Comparison of ENCODE assay signal across 18 cellular contexts in genomic region chr10:84924131-84924530, GRCh38.
DNase-seq lines count a peak whose midpoint lies in the region; FAIRE-seq and TF ChIP-seq lines count a peak whose summit lies in the region.
"Had no signal": no experiment of that assay in that cellular context is flagged by ENCODE, and none has a peak within 500 bp of the region (broad histone marks: within the 10 kb centered on the region; RNA-seq: fewer than 3 reads in every experiment).

No MANE protein-coding gene starts in this region.

- H3K4me3 ChIP-seq in bronchial epithelial cell (ENCODE audit: low read depth, low read length), result no peak overlapping the region
- H3K4me3 ChIP-seq: A549 had no signal

- FAIRE-seq in bronchial epithelial cell (lab: Jason Lieb, UNC), result no peak
- FAIRE-seq: A549, G401.6, GM12891, GM19239, H1, HepG2 had no signal

- H3K36me3 ChIP-seq in bronchial epithelial cell (ENCODE audit: control insufficient read depth, insufficient read depth, low read length), result no peaks in the 10 kb centered on the region

- TF ChIP-seq CTCF in bronchial epithelial cell (IDR thresholded peaks at IDR 0.05; ENCODE audit: insufficient read depth, low read length, severe bottlenecking), result no peak

- DNase-seq in NCI-H146 (lab: John Stamatoyannopoulos, UW) (peak; percentile 30), NCI-H146 treated with DMSO at 0.1 percent for 48 hours (lab: John Stamatoyannopoulos, UW; ENCODE audit: unreplicated experiment) (no peak), NCI-H748 (lab: John Stamatoyannopoulos, UW; ENCODE audit: unreplicated experiment) (peak; percentile 13), NCI-H748 treated with DMSO at 0.1 percent for 48 hours (lab: John Stamatoyannopoulos, UW) (no peak), DMS53 (lab: John Stamatoyannopoulos, UW) (peak; percentile 71), bronchial epithelial cell (ENCODE audit: low read depth) (peak; percentile 3), SW 1271 (lab: John Stamatoyannopoulos, UW) (no peak), NAMALWA (ENCODE audit: low spot score) (no peak)
- DNase-seq: AML-193; Calu3; CD4-positive, alpha-beta T cell; H9 had no signal

- no peaks in the 10 kb centered on the region for H3K27me3 ChIP-seq in bronchial epithelial cell (ENCODE audit: control insufficient read depth, insufficient read depth, low read length)

Comparison
In these comparisons a context has a peak if more than half of its experiments do, and no peak if none do; other contexts are left out.
1. DNase-seq: peak in NCI-H146 (single experiment), NCI-H748 (single experiment), DMS53 (single experiment) and bronchial epithelial cell (single experiment); none in NCI-H146 treated with DMSO at 0.1 percent for 48 hours (single experiment), NCI-H748 treated with DMSO at 0.1 percent for 48 hours (single experiment), SW 1271 (0 of 2) and NAMALWA (single experiment).